ENCODE assay signal across 1 cellular context in genomic region chr10:10915215-10915614, GRCh38.
TF ChIP-seq lines count a peak whose summit lies in the region.

No MANE protein-coding gene starts in this region.

TF ChIP-seq in K562, 482 proteins besides CTCF, POLR2A, EP300 and RAD21:
- peak; percentile 59 for TF ChIP-seq NFE2 (IDR thresholded peaks at IDR 0.05; ENCODE audit: low read depth)
- no peak for TF ChIP-seq TSC22D4 (tag; IDR thresholded peaks at IDR 0.05)
TF ChIP-seq in K562: peak in this region for 1.
